15 cellular contexts compared by ENCODE assay signal in genomic region chr17:8072339-8072726, GRCh38. TPM values are rescaled to one million over a fixed set of nuclear protein-coding genes. Genes with fewer than 3 reads are reported as not detected.
DNase-seq lines count a peak whose midpoint lies in the region; ATAC-seq and TF ChIP-seq lines count a peak whose summit lies in the region.
"Had no signal": no experiment of that assay in that cellular context is flagged by ENCODE, and none has a peak within 500 bp of the region (broad histone marks: within the 10 kb centered on the region; RNA-seq: fewer than 3 reads in every experiment).

No MANE protein-coding gene starts in this region.

- TF ChIP-seq POLR2A in prostate gland (IDR thresholded peaks at IDR 0.05): no peak

- TF ChIP-seq CTCF in epithelial cell of esophagus (IDR thresholded peaks at IDR 0.05; ENCODE audit: insufficient read depth, low read depth, low read length, missing control alignments) (no peak), neural crest cell (conservative IDR thresholded peaks at IDR 0.05) (no peak), prostate gland (IDR thresholded peaks at IDR 0.05) (no peak)

- H3K4me1 ChIP-seq in CD4-positive, alpha-beta memory T cell (ENCODE audit: insufficient read depth, low read length): peaks cover 23% of the 10 kb centered on the region
- H3K4me1 ChIP-seq in prostate gland (replicated peaks): no peaks in the 10 kb centered on the region

- CTCF ChIA-PET in CD4-positive, alpha-beta memory T cell (lab: Charles Lee; ENCODE audit: partially characterized antibody): interaction anchor here (1.7 to 9.9 kb wide), 3 partner anchors 13 to 228 kb away, joined by 8 to 147 read pairs (median 15); no protein-coding TSS in a partner anchor

- peak overlapping the region in 1 of 2 donors; percentile 33 for H3K4me3 ChIP-seq in CD4-positive, alpha-beta memory T cell (ENCODE audit: low read length in 2 of 2)
- H3K4me3 ChIP-seq in epithelial cell of esophagus (ENCODE audit: low read length): peak overlapping the region; percentile 42
- H3K4me3 ChIP-seq in prostate gland: no peak overlapping the region
- H3K4me3 ChIP-seq: GM12878, MG63 had no signal

- peak in 2 of 5 donors; percentile 18 to 20 for DNase-seq in CD4-positive, alpha-beta memory T cell
- no peak for DNase-seq in epithelial cell of esophagus (ENCODE audit: low read depth)
- DNase-seq in neural crest cell (ENCODE audit: low read depth, low spot score): no peak
- DNase-seq in AG20443 (ENCODE audit: low spot score): no peak
- no peak for DNase-seq in NCI-H1436 (lab: John Stamatoyannopoulos, UW)
- no peak for DNase-seq in prostate gland (ENCODE audit: low spot score)
- DNase-seq: brain microvascular endothelial cell, esophagus squamous epithelium, MG63 had no signal

- no peak for ATAC-seq in GM19023 (IDR thresholded peaks at IDR 0.05; ENCODE audit: unreplicated experiment)

- WGBS in prostate gland: 35% methylated on average over 28 of the region's 28 CpGs

- POLR2A ChIA-PET in CD4-positive, alpha-beta memory T cell (lab: Charles Lee; ENCODE audit: partially characterized antibody): no interaction called here

- H3K36me3 ChIP-seq in CD4-positive, alpha-beta memory T cell (ENCODE audit: insufficient read depth, low read length): no peaks in the 10 kb centered on the region
- H3K36me3 ChIP-seq in prostate gland: no peaks in the 10 kb centered on the region
- H3K36me3 ChIP-seq: brain microvascular endothelial cell, esophagus squamous epithelium, MG63, right atrium auricular region had no signal

- peak overlapping the region; percentile 74 to 97 (median 80) for H3K4me3 Mint-ChIP-seq in CD4-positive, alpha-beta memory T cell
- H3K4me3 Mint-ChIP-seq in IgD-negative memory B cell: peak overlapping the region; percentile 65 to 94 (median 84)
- H3K4me3 Mint-ChIP-seq in neural crest cell: peak overlapping the region; percentile 12

- no peaks in the 10 kb centered on the region for H3K9me3 ChIP-seq in CD4-positive, alpha-beta memory T cell (ENCODE audit: control insufficient read depth in 1 of 2, low read length in 2 of 2)
- H3K9me3 ChIP-seq in prostate gland: no peaks in the 10 kb centered on the region
- H3K9me3 ChIP-seq: esophagus squamous epithelium, MG63, right atrium auricular region, SK-N-SH had no signal

- peaks cover 14 to 29% (median 23%) of the 10 kb centered on the region in 4 donors for H3K4me1 Mint-ChIP-seq in CD4-positive, alpha-beta memory T cell
- H3K4me1 Mint-ChIP-seq in IgD-negative memory B cell (peaks cover 9 to 22% (median 10%) of the 10 kb centered on the region in 3 donors), neural crest cell (peaks cover 15% of the 10 kb centered on the region)

- no peaks in the 10 kb centered on the region for H3K36me3 Mint-ChIP-seq in CD4-positive, alpha-beta memory T cell
- H3K36me3 Mint-ChIP-seq in IgD-negative memory B cell (peaks cover 3% of the 10 kb centered on the region), neural crest cell (ENCODE audit: low read depth) (no peaks in the 10 kb centered on the region)

- intact Hi-C loops in CD4-positive, alpha-beta memory T cell (cut with micrococcal nuclease): loop anchor here (2.0 to 5.0 kb wide), 2 partner anchors 46 to 225 kb away; partner anchors contain the start of genes ALOXE3 and SLC25A35
- intact Hi-C loops in prostate gland (cut with DNase I): loop anchor here (10.0 kb wide), 1 partner anchor 232 kb away; no protein-coding TSS in a partner anchor

- peaks cover 13 to 22% of the 10 kb centered on the region in 2 donors for H3K27me3 Mint-ChIP-seq in CD4-positive, alpha-beta memory T cell
- peaks cover 42% of the 10 kb centered on the region for H3K27me3 Mint-ChIP-seq in IgD-negative memory B cell
- H3K27me3 Mint-ChIP-seq in neural crest cell (ENCODE audit: low read depth): peaks cover 100% of the 10 kb centered on the region

- peak overlapping the region in 3 of 7 donors; percentile 6 to 65 (median 27) for H3K27ac Mint-ChIP-seq in CD4-positive, alpha-beta memory T cell
- H3K27ac Mint-ChIP-seq in IgD-negative memory B cell: peak overlapping the region in 2 of 3 donors; percentile 10 to 73
- no peak overlapping the region for H3K27ac Mint-ChIP-seq in neural crest cell (ENCODE audit: unreplicated experiment)

- H3K9me3 Mint-ChIP-seq in CD4-positive, alpha-beta memory T cell: peaks cover 0 to 2% (median 0%) of the 10 kb centered on the region in 8 donors
- no peaks in the 10 kb centered on the region for H3K9me3 Mint-ChIP-seq in IgD-negative memory B cell
- H3K9me3 Mint-ChIP-seq in neural crest cell: no peaks in the 10 kb centered on the region

- H3K27me3 ChIP-seq in CD4-positive, alpha-beta memory T cell (ENCODE audit: insufficient read depth, low read length): peaks cover 24% of the 10 kb centered on the region
- no peaks in the 10 kb centered on the region for H3K27me3 ChIP-seq in prostate gland (replicated peaks; ENCODE audit: insufficient read depth)

- H3K27ac ChIP-seq in CD4-positive, alpha-beta memory T cell (ENCODE audit: low read depth, low read length): no peak overlapping the region
- H3K27ac ChIP-seq in prostate gland: no peak overlapping the region
- H3K27ac ChIP-seq: brain microvascular endothelial cell, esophagus squamous epithelium, right atrium auricular region had no signal

RNA-seq across cellular contexts. Expression of gene ALOX12B, which starts 15.2 kb away (rescaled TPM):
- under 1 TPM in 1 of 2 experiments, not detected in 1; 0.44 TPM for total RNA-seq in CD4-positive, alpha-beta memory T cell
- under 1 TPM in 1 of 2 donors, not detected in 1; 0.79 TPM for polyA plus RNA-seq in CD4-positive, alpha-beta memory T cell
- polyA plus RNA-seq in IgD-negative memory B cell: 0.41 TPM
- total RNA-seq in neural crest cell (not detected in 2 replicates), prostate gland (under 1 TPM; 0.18 to 0.40 TPM)
- polyA plus RNA-seq: urinary bladder had no signal

RNA-seq across cellular contexts. Expression of gene ALOX15B, which starts 33.5 kb away (rescaled TPM):
- under 1 TPM in 1 of 2 experiments, not detected in 1; 0.15 TPM for total RNA-seq in CD4-positive, alpha-beta memory T cell
- polyA plus RNA-seq in CD4-positive, alpha-beta memory T cell: not detected
- not detected for polyA plus RNA-seq in IgD-negative memory B cell
- total RNA-seq in neural crest cell: not detected in 2 replicates
- 100 to 1,000 TPM in 1 of 2 donors, 10 to 100 TPM in 1; 52.1 to 108 TPM for total RNA-seq in prostate gland
- total RNA-seq: GM12878, urinary bladder had no signal
- polyA plus RNA-seq: SK-N-SH had no signal

RNA-seq across cellular contexts. Expression of gene ALOXE3, which starts 46.0 kb away (rescaled TPM):
- total RNA-seq in CD4-positive, alpha-beta memory T cell: under 1 TPM; 0.32 to 0.33 TPM
- polyA plus RNA-seq in CD4-positive, alpha-beta memory T cell: under 1 TPM in 1 of 2 donors, not detected in 1; 0.20 TPM
- polyA plus RNA-seq in IgD-negative memory B cell: not detected
- total RNA-seq in neural crest cell (0.09 TPM in 1 of 2 replicates, not detected in the other), prostate gland (1 to 10 TPM in 1 of 2 donors, not detected in 1; 2.4 TPM)
- total RNA-seq: GM12878, urinary bladder had no signal
- polyA plus RNA-seq: urinary bladder had no signal

RNA-seq across cellular contexts. Expression of gene HES7, which starts 51.6 kb away (rescaled TPM):
- total RNA-seq in CD4-positive, alpha-beta memory T cell: not detected
- polyA plus RNA-seq in CD4-positive, alpha-beta memory T cell: not detected
- not detected for polyA plus RNA-seq in IgD-negative memory B cell
- total RNA-seq in neural crest cell (0.41 and 0.56 TPM in 2 replicates), prostate gland (under 1 TPM in 1 of 2 donors, not detected in 1; 0.34 TPM)
- total RNA-seq: esophagus squamous epithelium, right atrium auricular region, urinary bladder had no signal

Comparison
In these comparisons a context has a peak if more than half of its experiments do, and no peak if none do; other contexts are left out.
1. H3K4me3 Mint-ChIP-seq: peak in every context shown above with its lines; median percentile 84 in IgD-negative memory B cell; 80 in CD4-positive, alpha-beta memory T cell; 12 in neural crest cell.
2. RNA of gene ALOX15B, which starts 33.5 kb away (total RNA-seq): 52.1 to 108 TPM in prostate gland; 0.15 TPM in CD4-positive, alpha-beta memory T cell and not detected in neural crest cell; every median in the first group is over 10 times any median in the second.